ENCODE assay signal across 26 cellular contexts in genomic region chr7:37084303-37084702, GRCh38.
DNase-seq lines count a peak whose midpoint lies in the region; ATAC-seq and TF ChIP-seq lines count a peak whose summit lies in the region.
"Had no signal": no experiment of that assay in that cellular context is flagged by ENCODE, and none has a peak within 500 bp of the region (broad histone marks: within the 10 kb centered on the region; RNA-seq: fewer than 3 reads in every experiment).

No MANE protein-coding gene starts in this region.

- DNase-seq in activated naive CD8-positive, alpha-beta T cell treated with anti-CD3 and anti-CD28 coated beads, Interleukin-2, amount 10 ng/mL, durations not matched to agents 7 days and 5 days = no peak
- DNase-seq in activated naive CD8-positive, alpha-beta T cell treated with anti-CD3 and anti-CD28 coated beads for 36 hours = no peak
- DNase-seq in adipocyte (ENCODE audit: low read depth) (peak; percentile 9), lower lobe of right lung (no peak), transverse colon (no peak), OCI-LY7 (ENCODE audit: low spot score) (no peak), middle frontal gyrus (ENCODE audit: extremely low spot score, low spot score) (no peak)
- DNase-seq: activated CD4-positive, alpha-beta T cell treated with anti-CD3 and anti-CD28 coated beads, Interleukin-2, amount 10 ng/mL, durations not matched to agents 24 days and 14 days; activated CD8-positive, alpha-beta memory T cell treated with anti-CD3 and anti-CD28 coated beads, Interleukin-2, amount 50 U/mL, for 4 hours; Caco-2; effector CD8-positive, alpha-beta T cell; erythroblast; NCI-H1092 treated with DMSO at 0.1 percent for 48 hours; NCI-H2029; NCI-H446 treated with DMSO at 0.1 percent for 48 hours; NK-92 treated with Interleukin-12 subunit alpha and Interleukin-12 subunit beta, amount 100 ng/mL, for 24 hours; pancreas; Peyer's patch; stimulated activated CD4-positive, alpha-beta T cell treated with anti-CD3 and anti-CD28 coated beads, Interleukin-1b, Interleukin-23, amount 100 ng/mL, for 48 hours; thyroid gland had no signal

- peaks cover 17% of the 10 kb centered on the region for H3K4me1 ChIP-seq in adipocyte (ENCODE audit: control insufficient read depth, insufficient read depth, low read length)
- peaks cover 16% of the 10 kb centered on the region for H3K4me1 ChIP-seq in lower lobe of right lung
- peaks cover 0 to 9% (median 4%) of the 10 kb centered on the region in 4 donors for H3K4me1 ChIP-seq in transverse colon
- H3K4me1 ChIP-seq in OCI-LY7 (ENCODE audit: insufficient read depth, low read length, poor library complexity, severe bottlenecking) = peaks cover 10% of the 10 kb centered on the region
- H3K4me1 ChIP-seq: Caco-2, Peyer's patch had no signal

- CTCF ChIA-PET in OCI-LY7 (lab: Charles Lee; ENCODE audit: unreplicated experiment) = no interaction called here

- intact Hi-C loops in lower lobe of right lung (cut with DNase I) (no loop called here), transverse colon (cut with DNase I; ENCODE audit: low total_unique reads) (no loop called here), OCI-LY7 (cut with micrococcal nuclease; ENCODE audit: unreplicated experiment) (no loop called here)

- H3K4me2 ChIP-seq in OCI-LY7 (ENCODE audit: low read length) = no peak overlapping the region
- H3K4me2 ChIP-seq: A549, GM23338 had no signal

- H3K27me3 ChIP-seq in adipocyte (replicated peaks; ENCODE audit: control insufficient read depth, insufficient read depth, low read length) (no peaks in the 10 kb centered on the region), lower lobe of right lung (ENCODE audit: low read depth) (no peaks in the 10 kb centered on the region), transverse colon (no peaks in the 10 kb centered on the region)
- H3K27me3 ChIP-seq: pancreas, Peyer's patch, thyroid gland had no signal

- peak overlapping the region; percentile 40 for H3K27ac Mint-ChIP-seq in activated naive CD8-positive, alpha-beta T cell treated with anti-CD3 and anti-CD28 coated beads, Interleukin-2, amount 10 ng/mL, durations not matched to agents 7 days and 5 days
- no peak overlapping the region for H3K27ac Mint-ChIP-seq in activated naive CD8-positive, alpha-beta T cell treated with anti-CD3 and anti-CD28 coated beads for 36 hours
- H3K27ac Mint-ChIP-seq: activated CD4-positive, alpha-beta T cell treated with anti-CD3 and anti-CD28 coated beads, Interleukin-2, amount 10 ng/mL, durations not matched to agents 24 days and 14 days; activated naive CD4-positive, alpha-beta T cell treated with anti-CD3 and anti-CD28 coated beads, Interleukin-2, amount 50 U/mL, for 72 hours; activated T-helper 17 cell treated with anti-CD3 and anti-CD28 coated beads, Interleukin-2, amount 50 U/mL, for 72 hours; B cell; GM23338 had no signal

- in situ Hi-C loops in transverse colon (cut with MboI; ENCODE audit: low pct_ligation_motif_present in 1 of 4, low pct_unique_long_range_greater_than_20kb in 1 of 4, low sequenced_read_pairs in 3 of 4) = no loop called here

- POLR2A ChIA-PET in activated naive CD8-positive, alpha-beta T cell treated with anti-CD3 and anti-CD28 coated beads, Interleukin-2, amount 10 ng/mL, durations not matched to agents 7 days and 5 days (lab: Charles Lee) = no interaction called here
- POLR2A ChIA-PET in OCI-LY7 (lab: Charles Lee) = no interaction called here

- TF ChIP-seq EP300 in transverse colon (IDR thresholded peaks at IDR 0.05; ENCODE audit: low read depth) = no peak

- no peaks in the 10 kb centered on the region for H3K79me2 ChIP-seq in OCI-LY7 (ENCODE audit: insufficient read depth, low read depth, low read length)

- no peak overlapping the region for H3K4me3 ChIP-seq in adipocyte (ENCODE audit: low read length)
- no peak overlapping the region for H3K4me3 ChIP-seq in lower lobe of right lung
- no peak overlapping the region for H3K4me3 ChIP-seq in transverse colon
- H3K4me3 ChIP-seq in OCI-LY7 (ENCODE audit: low read depth, low read length, poor library complexity, severe bottlenecking) = no peak overlapping the region
- H3K4me3 ChIP-seq: A549, GM23338, pancreas, Peyer's patch, thyroid gland had no signal

- H3K36me3 ChIP-seq in adipocyte (ENCODE audit: control insufficient read depth, insufficient read depth, low read length, severe bottlenecking) (no peaks in the 10 kb centered on the region), lower lobe of right lung (no peaks in the 10 kb centered on the region), transverse colon (no peaks in the 10 kb centered on the region), OCI-LY7 (ENCODE audit: insufficient read depth, low read length) (peaks cover 31% of the 10 kb centered on the region; the same call in 1 of the 2 replicates)
- H3K36me3 ChIP-seq: pancreas, Peyer's patch, thyroid gland had no signal

- no peaks in the 10 kb centered on the region for H3K9me2 ChIP-seq in OCI-LY7 (ENCODE audit: insufficient read depth, low read length)

- TF ChIP-seq CTCF in lower lobe of right lung (IDR thresholded peaks at IDR 0.05) (no peak), transverse colon (IDR thresholded peaks at IDR 0.05) (no peak), OCI-LY7 (conservative IDR thresholded peaks at IDR 0.05; ENCODE audit: low read length) (no peak)

- TF ChIP-seq POLR2A in transverse colon (IDR thresholded peaks at IDR 0.05) = no peak

- no peak overlapping the region for H3K4me3 Mint-ChIP-seq in activated naive CD8-positive, alpha-beta T cell treated with anti-CD3 and anti-CD28 coated beads, Interleukin-2, amount 10 ng/mL, durations not matched to agents 7 days and 5 days
- no peak overlapping the region for H3K4me3 Mint-ChIP-seq in activated naive CD8-positive, alpha-beta T cell treated with anti-CD3 and anti-CD28 coated beads for 36 hours
- H3K4me3 Mint-ChIP-seq: activated CD4-positive, alpha-beta T cell treated with anti-CD3 and anti-CD28 coated beads, Interleukin-2, amount 10 ng/mL, durations not matched to agents 24 days and 14 days; activated T-helper 17 cell treated with anti-CD3 and anti-CD28 coated beads, Interleukin-2, amount 50 U/mL, for 72 hours; B cell; GM23338 had no signal

- H3K9me3 Mint-ChIP-seq in activated naive CD8-positive, alpha-beta T cell treated with anti-CD3 and anti-CD28 coated beads, Interleukin-2, amount 10 ng/mL, durations not matched to agents 7 days and 5 days = peaks cover 2% of the 10 kb centered on the region
- H3K9me3 Mint-ChIP-seq in activated naive CD8-positive, alpha-beta T cell treated with anti-CD3 and anti-CD28 coated beads for 36 hours = peaks cover 5% of the 10 kb centered on the region
- H3K9me3 Mint-ChIP-seq: activated CD4-positive, alpha-beta T cell treated with anti-CD3 and anti-CD28 coated beads, Interleukin-2, amount 10 ng/mL, durations not matched to agents 24 days and 14 days; activated naive CD4-positive, alpha-beta T cell treated with anti-CD3 and anti-CD28 coated beads, Interleukin-2, amount 50 U/mL, for 72 hours; GM23338 had no signal

- H3K27ac ChIP-seq in lower lobe of right lung (peak overlapping the region; percentile 47), transverse colon (peak overlapping the region; percentile 47 to 68 (median 54)), OCI-LY7 (ENCODE audit: low read depth, low read length, poor library complexity, severe bottlenecking) (no peak overlapping the region)
- H3K27ac ChIP-seq: pancreas had no signal

- peak overlapping the region; percentile 20 for H3K9ac ChIP-seq in adipocyte (ENCODE audit: low read length)

- peak; percentile 63 for ATAC-seq in activated naive CD8-positive, alpha-beta T cell treated with anti-CD3 and anti-CD28 coated beads, Interleukin-2, amount 10 ng/mL, durations not matched to agents 7 days and 5 days (ENCODE audit: low read depth)
- ATAC-seq in lower lobe of right lung = no peak
- ATAC-seq in GM19455 (IDR thresholded peaks at IDR 0.05; ENCODE audit: unreplicated experiment) = no peak
- ATAC-seq: A549; activated naive CD4-positive, alpha-beta T cell treated with anti-CD3 and anti-CD28 coated beads, Interleukin-2, amount 50 U/mL, for 72 hours; activated T-helper 17 cell treated with anti-CD3 and anti-CD28 coated beads, Interleukin-2, amount 50 U/mL, for 72 hours; GM23338 had no signal

- 71 to 74% methylated on average over 2 of the region's 2 CpGs for WGBS in transverse colon (ENCODE audit: low coverage in 1 of 2), 2 donors

- H3K4me1 Mint-ChIP-seq in activated naive CD8-positive, alpha-beta T cell treated with anti-CD3 and anti-CD28 coated beads, Interleukin-2, amount 10 ng/mL, durations not matched to agents 7 days and 5 days = peaks cover 27% of the 10 kb centered on the region
- H3K4me1 Mint-ChIP-seq in activated naive CD8-positive, alpha-beta T cell treated with anti-CD3 and anti-CD28 coated beads for 36 hours = peaks cover 31% of the 10 kb centered on the region
- H3K4me1 Mint-ChIP-seq: GM23338 had no signal

- H4K20me1 ChIP-seq in OCI-LY7 (ENCODE audit: insufficient read depth, low read length) = no peaks in the 10 kb centered on the region

- H3K36me3 Mint-ChIP-seq in activated naive CD8-positive, alpha-beta T cell treated with anti-CD3 and anti-CD28 coated beads, Interleukin-2, amount 10 ng/mL, durations not matched to agents 7 days and 5 days = peaks cover 42% of the 10 kb centered on the region
- peaks cover 54% of the 10 kb centered on the region for H3K36me3 Mint-ChIP-seq in activated naive CD8-positive, alpha-beta T cell treated with anti-CD3 and anti-CD28 coated beads for 36 hours

- H3K9me3 ChIP-seq in adipocyte (ENCODE audit: control insufficient read depth, low read length) = no peaks in the 10 kb centered on the region
- no peaks in the 10 kb centered on the region for H3K9me3 ChIP-seq in lower lobe of right lung
- H3K9me3 ChIP-seq in transverse colon = no peaks in the 10 kb centered on the region
- no peaks in the 10 kb centered on the region for H3K9me3 ChIP-seq in OCI-LY7 (ENCODE audit: low read length)
- H3K9me3 ChIP-seq: A549, Caco-2, pancreas, Peyer's patch, thyroid gland had no signal

- no peaks in the 10 kb centered on the region for H3K27me3 Mint-ChIP-seq in activated naive CD8-positive, alpha-beta T cell treated with anti-CD3 and anti-CD28 coated beads, Interleukin-2, amount 10 ng/mL, durations not matched to agents 7 days and 5 days
- H3K27me3 Mint-ChIP-seq in activated naive CD8-positive, alpha-beta T cell treated with anti-CD3 and anti-CD28 coated beads for 36 hours = no peaks in the 10 kb centered on the region
- H3K27me3 Mint-ChIP-seq: activated CD4-positive, alpha-beta T cell treated with anti-CD3 and anti-CD28 coated beads, Interleukin-2, amount 10 ng/mL, durations not matched to agents 24 days and 14 days; activated T-helper 17 cell treated with anti-CD3 and anti-CD28 coated beads, Interleukin-2, amount 50 U/mL, for 72 hours; B cell had no signal

- BruUV-seq in OCI-LY7 (replicated peaks; lab: Mats Ljungman, UMichigan) = no TSS peak

- no peak overlapping the region for H2AFZ ChIP-seq in OCI-LY7 (ENCODE audit: low read length)
- H2AFZ ChIP-seq: GM23338 had no signal
